ENCODE assay signal across 8 cellular contexts in the genomic region with DNA sequence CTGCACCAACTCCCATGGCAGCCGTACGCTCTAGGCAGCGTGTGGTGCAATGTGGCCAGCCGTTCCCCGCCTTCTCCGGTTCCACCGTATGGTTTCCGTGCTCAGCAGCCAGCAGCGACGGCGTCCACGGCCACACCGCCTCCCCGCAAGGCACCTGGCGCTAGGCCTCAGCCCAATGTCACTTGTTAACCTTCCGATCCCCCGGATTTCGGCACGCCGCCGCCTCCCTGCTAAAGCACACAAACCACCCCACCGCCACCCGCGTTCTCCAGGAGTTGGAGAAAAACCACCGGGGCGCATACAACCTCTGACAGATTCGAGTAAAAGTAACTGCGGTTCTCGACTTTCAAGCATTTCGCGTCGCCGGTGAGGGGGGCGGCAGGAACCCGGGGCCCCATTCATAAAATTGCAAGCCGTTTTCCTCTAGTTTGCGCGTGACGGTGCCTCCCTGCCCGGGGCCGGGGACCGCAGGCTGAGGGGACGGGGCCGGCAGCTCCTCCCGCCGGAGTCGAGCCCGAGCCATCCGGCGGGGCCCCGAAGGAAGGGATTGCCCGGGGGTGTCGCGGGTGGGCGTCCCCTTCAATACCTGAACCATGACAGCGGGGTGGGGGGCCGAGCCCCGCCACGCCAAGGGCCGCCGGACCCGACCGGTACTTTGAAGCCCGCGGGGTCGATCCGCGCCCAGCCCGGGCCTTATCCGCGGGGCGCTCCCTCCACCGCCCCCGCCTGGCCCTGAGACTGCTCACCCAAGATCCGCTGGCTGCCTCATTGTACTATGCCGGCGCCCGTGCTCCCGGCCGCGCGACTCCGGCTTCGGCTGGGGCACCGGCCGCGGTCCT. TPM values are rescaled to one million over a fixed set of nuclear protein-coding genes. Genes with fewer than 3 reads are reported as not detected.
DNase-seq lines count a peak whose midpoint lies in the region; ATAC-seq and TF ChIP-seq lines count a peak whose summit lies in the region.

A gene with protein sequence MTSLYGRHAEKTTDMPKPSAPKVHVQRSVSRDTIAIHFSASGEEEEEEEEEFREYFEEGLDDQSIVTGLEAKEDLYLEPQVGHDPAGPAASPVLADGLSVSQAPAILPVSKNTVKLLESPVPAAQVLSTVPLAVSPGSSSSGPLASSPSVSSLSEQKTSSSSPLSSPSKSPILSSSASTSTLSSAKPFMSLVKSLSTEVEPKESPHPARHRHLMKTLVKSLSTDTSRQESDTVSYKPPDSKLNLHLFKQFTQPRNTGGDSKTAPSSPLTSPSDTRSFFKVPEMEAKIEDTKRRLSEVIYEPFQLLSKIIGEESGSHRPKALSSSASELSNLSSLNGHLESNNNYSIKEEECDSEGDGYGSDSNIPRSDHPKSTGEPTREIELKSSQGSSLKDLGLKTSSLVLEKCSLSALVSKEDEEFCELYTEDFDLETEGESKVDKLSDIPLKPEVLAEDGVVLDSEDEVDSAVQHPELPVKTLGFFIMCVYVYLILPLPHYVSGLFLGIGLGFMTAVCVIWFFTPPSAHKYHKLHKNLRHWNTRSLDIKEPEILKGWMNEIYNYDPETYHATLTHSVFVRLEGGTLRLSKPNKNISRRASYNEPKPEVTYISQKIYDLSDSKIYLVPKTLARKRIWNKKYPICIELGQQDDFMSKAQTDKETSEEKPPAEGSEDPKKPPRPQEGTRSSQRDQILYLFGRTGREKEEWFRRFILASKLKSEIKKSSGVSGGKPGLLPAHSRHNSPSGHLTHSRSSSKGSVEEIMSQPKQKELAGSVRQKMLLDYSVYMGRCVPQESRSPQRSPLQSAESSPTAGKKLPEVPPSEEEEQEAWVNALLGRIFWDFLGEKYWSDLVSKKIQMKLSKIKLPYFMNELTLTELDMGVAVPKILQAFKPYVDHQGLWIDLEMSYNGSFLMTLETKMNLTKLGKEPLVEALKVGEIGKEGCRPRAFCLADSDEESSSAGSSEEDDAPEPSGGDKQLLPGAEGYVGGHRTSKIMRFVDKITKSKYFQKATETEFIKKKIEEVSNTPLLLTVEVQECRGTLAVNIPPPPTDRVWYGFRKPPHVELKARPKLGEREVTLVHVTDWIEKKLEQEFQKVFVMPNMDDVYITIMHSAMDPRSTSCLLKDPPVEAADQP (minus strand): TSS at position 839 of the 839 bp plus-strand sequence. CDS start 49,043 bp downstream, outside the sequence.

- H3K27me3 Mint-ChIP-seq in activated naive CD8-positive, alpha-beta T cell treated with anti-CD3 and anti-CD28 coated beads for 36 hours = no peaks in the 10 kb centered on the region

- peak; percentile 42 for ATAC-seq in GM19023 (IDR thresholded peaks at IDR 0.05; ENCODE audit: unreplicated experiment)
- peak; percentile 44 for ATAC-seq in HG03175 (IDR thresholded peaks at IDR 0.05; ENCODE audit: unreplicated experiment)

- H3K9ac ChIP-seq in SK-N-MC (ENCODE audit: insufficient read length) = peak within 1 kb of the TSS; percentile 83

- H3K36me3 ChIP-seq in SK-N-MC (ENCODE audit: insufficient read depth, low read length) = no peaks in the 10 kb centered on the region
- H3K36me3 ChIP-seq in vagina = no peaks in the 10 kb centered on the region

- intact Hi-C loops in cardiac septum (cut with DNase I) (loop anchor here (5.0 kb wide), 1 partner anchor 115 kb away; no protein-coding TSS in a partner anchor), vagina (cut with DNase I) (loop anchor here (5.0 kb wide), 1 partner anchor 115 kb away; no protein-coding TSS in a partner anchor)

- peaks cover 42% of the 10 kb centered on the region for H3K4me1 ChIP-seq in vagina

- H3K36me3 Mint-ChIP-seq in activated naive CD8-positive, alpha-beta T cell treated with anti-CD3 and anti-CD28 coated beads for 36 hours = no peaks in the 10 kb centered on the region

- H3K9me3 ChIP-seq in SK-N-MC (ENCODE audit: low read depth, low read length) (no peaks in the 10 kb centered on the region), vagina (no peaks in the 10 kb centered on the region)

- H3K27me3 ChIP-seq in vagina = no peaks in the 10 kb centered on the region

- peak within 1 kb of the TSS; percentile 89 for H3K4me3 Mint-ChIP-seq in activated naive CD8-positive, alpha-beta T cell treated with anti-CD3 and anti-CD28 coated beads for 36 hours

- H3K27ac Mint-ChIP-seq in activated naive CD8-positive, alpha-beta T cell treated with anti-CD3 and anti-CD28 coated beads for 36 hours = peak within 1 kb of the TSS; percentile 89

- no peaks in the 10 kb centered on the region for H3K9me3 Mint-ChIP-seq in activated naive CD8-positive, alpha-beta T cell treated with anti-CD3 and anti-CD28 coated beads for 36 hours

- no peak for TF ChIP-seq CTCF in AG10803 (conservative IDR thresholded peaks at IDR 0.05; ENCODE audit: low read length)
- TF ChIP-seq CTCF in vagina (IDR thresholded peaks at IDR 0.05) = no peak

- H3K4me1 Mint-ChIP-seq in activated naive CD8-positive, alpha-beta T cell treated with anti-CD3 and anti-CD28 coated beads for 36 hours = peaks cover 30% of the 10 kb centered on the region

- DNase-seq in AG10803 (ENCODE audit: low read depth) (no peak), SK-N-MC (ENCODE audit: low read depth, low spot score) (no peak), cardiac septum (ENCODE audit: low spot score) (peak; percentile 78), pulmonary artery endothelial cell (ENCODE audit: low read depth, low spot score) (no peak), vagina (ENCODE audit: extremely low spot score in 2 of 2) (no peak)
- peak; percentile 65 for DNase-seq in activated naive CD8-positive, alpha-beta T cell treated with anti-CD3 and anti-CD28 coated beads for 36 hours

- peak in 1 of 2 donors; percentile 72 for TF ChIP-seq POLR2A in vagina (IDR thresholded peaks at IDR 0.05)

- no peak within 1 kb of the TSS for H3K27ac ChIP-seq in SK-N-MC
- peak within 1 kb of the TSS; percentile 95 for H3K27ac ChIP-seq in vagina

- H3K4me3 ChIP-seq in AG10803 (ENCODE audit: low read length) (peak within 1 kb of the TSS; percentile 81), SK-N-MC (peak within 1 kb of the TSS; percentile 94), vagina (peak within 1 kb of the TSS; percentile 74 to 98)

RNA-seq across cellular contexts. Expression of the gene that starts here (rescaled TPM):
- 10 to 100 TPM; 18.5 to 19.8 TPM for total RNA-seq in activated naive CD8-positive, alpha-beta T cell treated with anti-CD3 and anti-CD28 coated beads for 36 hours
- total RNA-seq in cardiac septum (48.8 TPM), pulmonary artery endothelial cell (27.6 and 31.3 TPM in 2 replicates), vagina (32.4 TPM)

Comparison
In these comparisons a context has a peak if more than half of its experiments do, and no peak if none do; other contexts are left out.
1. DNase-seq: peak in activated naive CD8-positive, alpha-beta T cell treated with anti-CD3 and anti-CD28 coated beads for 36 hours (single experiment) and cardiac septum (single experiment); none in AG10803 (single experiment), SK-N-MC (single experiment), pulmonary artery endothelial cell (single experiment) and vagina (0 of 2).
2. Peak in every context shown above with its lines, with median percentiles within 50 percentile points of each other: H3K4me3 ChIP-seq.